12 cellular contexts compared by ENCODE assay signal in genomic region chr18:23281626-23282436, GRCh38.
A peak's percentile ranks its signal among the peaks of the same experiment; 100 is the strongest.
DNase-seq lines count a peak whose midpoint lies in the region; ATAC-seq and TF ChIP-seq lines count a peak whose summit lies in the region.
"Had no signal": no experiment of that assay in that cellular context is flagged by ENCODE, and none has a peak within 500 bp of the region (broad histone marks: within the 10 kb centered on the region; RNA-seq: fewer than 3 reads in every experiment).

No MANE protein-coding gene starts in this region.

- 46% methylated on average over 14 of the region's 14 CpGs for WGBS in hepatocyte (ENCODE audit: low lambda C conversion rate, missing lambda C conversion rate)

- TF ChIP-seq POLR2A in HCT116 (IDR thresholded peaks at IDR 0.05; ENCODE audit: borderline replicate concordance, extremely low read depth, insufficient read depth, insufficient read length), result no peak

- RAD21 ChIA-PET in HCT116 (lab: Charles Lee; ENCODE audit: low non-redundant PET in 1 of 2, low total read pairs in 2 of 2, uncharacterized antibody in 2 of 2, unreplicated experiment in 2 of 2), result no interaction called here

- TF ChIP-seq CTCF in A673 (conservative IDR thresholded peaks at IDR 0.05; ENCODE audit: low read depth, low read length), result no peak
- TF ChIP-seq CTCF in HCT116 (IDR thresholded peaks at IDR 0.05 in 2 of 3, conservative IDR thresholded peaks at IDR 0.05 in 1 of 3; ENCODE audit: borderline replicate concordance in 1 of 3, insufficient read depth in 1 of 3, low read depth in 2 of 3, low read length in 2 of 3), result no peak
- TF ChIP-seq CTCF in WERI-Rb-1 (IDR thresholded peaks at IDR 0.05; ENCODE audit: low read depth, low read length), result no peak
- no peak for TF ChIP-seq CTCF in hepatocyte (IDR thresholded peaks at IDR 0.05; ENCODE audit: poor library complexity)

- H3K27me3 ChIP-seq in A673 (replicated peaks; ENCODE audit: insufficient read depth, low read depth, low read length, poor library complexity) (no peaks in the 10 kb centered on the region), HCT116 (ENCODE audit: insufficient read depth, low read length) (no peaks in the 10 kb centered on the region), WERI-Rb-1 (ENCODE audit: insufficient read depth, low read depth, severe bottlenecking) (no peaks in the 10 kb centered on the region), hepatocyte (no peaks in the 10 kb centered on the region)
- H3K27me3 ChIP-seq: brain microvascular endothelial cell, Peyer's patch had no signal

- H3K36me3 ChIP-seq in A673 (ENCODE audit: insufficient read depth, low read length, poor library complexity, severe bottlenecking), result no peaks in the 10 kb centered on the region
- no peaks in the 10 kb centered on the region for H3K36me3 ChIP-seq in HCT116 (ENCODE audit: control insufficient read depth in 1 of 2, insufficient read depth in 2 of 2, low read length in 2 of 2)
- no peaks in the 10 kb centered on the region for H3K36me3 ChIP-seq in WERI-Rb-1
- no peaks in the 10 kb centered on the region for H3K36me3 ChIP-seq in hepatocyte (replicated peaks; ENCODE audit: insufficient read depth, low read depth)
- H3K36me3 ChIP-seq: brain microvascular endothelial cell, Peyer's patch had no signal

- CTCF ChIA-PET in A673 (lab: Charles Lee) (no interaction called here), HCT116 (lab: Charles Lee) (no interaction called here)

- no peak for TF ChIP-seq RAD21 in HCT116 (IDR thresholded peaks at IDR 0.05; ENCODE audit: low read depth)

- H3K9ac ChIP-seq in HCT116 (ENCODE audit: low read length), result peak overlapping the region; percentile 38

- H4K20me1 ChIP-seq in HCT116 (ENCODE audit: insufficient read depth) (no peaks in the 10 kb centered on the region), hepatocyte (ENCODE audit: insufficient read depth, poor library complexity, severe bottlenecking) (no peaks in the 10 kb centered on the region)

- H3K4me3 ChIP-seq in A673 (ENCODE audit: low read depth, low read length, poor library complexity, severe bottlenecking) (no peak overlapping the region), HCT116 (replicated peaks in 1 of 2; ENCODE audit: low read depth in 1 of 2, low read length in 2 of 2) (no peak overlapping the region), WERI-Rb-1 (ENCODE audit: low read depth, low read length) (no peak overlapping the region), hepatocyte (no peak overlapping the region)
- H3K4me3 ChIP-seq: K562, Peyer's patch had no signal

- H3K9me2 ChIP-seq in HCT116 (ENCODE audit: insufficient read depth) (no peaks in the 10 kb centered on the region), hepatocyte (replicated peaks; ENCODE audit: insufficient read depth) (no peaks in the 10 kb centered on the region)

- H3K9me3 ChIP-seq in A673 (ENCODE audit: low read depth, low read length, poor library complexity, severe bottlenecking) (no peaks in the 10 kb centered on the region), HCT116 (ENCODE audit: control insufficient read depth in 1 of 2, insufficient read depth in 1 of 2, low read depth in 1 of 2, low read length in 2 of 2) (peaks cover 0 to 9% of the 10 kb centered on the region in 2 experiments; a peak in 1 of 4 replicates), WERI-Rb-1 (ENCODE audit: severe bottlenecking) (peaks cover 15% of the 10 kb centered on the region), hepatocyte (ENCODE audit: low read depth) (no peaks in the 10 kb centered on the region)
- H3K9me3 ChIP-seq: Peyer's patch had no signal

- H3K27ac ChIP-seq in A673 (ENCODE audit: low read depth, low read length, poor library complexity, severe bottlenecking), result no peak overlapping the region
- H3K27ac ChIP-seq in HCT116 (ENCODE audit: low read depth, low read length), result peak overlapping the region; percentile 46; the same call in 1 of the 2 replicates
- no peak overlapping the region for H3K27ac ChIP-seq in WERI-Rb-1
- H3K27ac ChIP-seq in hepatocyte, result no peak overlapping the region
- H3K27ac ChIP-seq: brain microvascular endothelial cell, Peyer's patch had no signal

- peak; percentile 35; the same call in 1 of the 2 replicates for ATAC-seq in HCT116
- no peak for ATAC-seq in sciatic nerve
- ATAC-seq: K562 had no signal

- peak overlapping the region; percentile 74 for H3K4me2 ChIP-seq in HCT116 (ENCODE audit: low read length)
- H3K4me2 ChIP-seq in hepatocyte, result no peak overlapping the region

- BruUV-seq in A673 (replicated peaks; lab: Mats Ljungman, UMichigan) (no TSS peak), HCT116 (replicated peaks; lab: Mats Ljungman, UMichigan) (no TSS peak)

- H3K79me2 ChIP-seq in HCT116 (ENCODE audit: insufficient read depth, low read length) (no peaks in the 10 kb centered on the region), hepatocyte (no peaks in the 10 kb centered on the region)

- H3K4me1 ChIP-seq in A673 (ENCODE audit: insufficient read depth, low read length, poor library complexity, severe bottlenecking), result no peaks in the 10 kb centered on the region
- peaks cover 31 to 57% of the 10 kb centered on the region in 2 experiments for H3K4me1 ChIP-seq in HCT116 (ENCODE audit: control insufficient read depth in 1 of 2, insufficient read depth in 2 of 2, low read length in 2 of 2)
- H3K4me1 ChIP-seq in hepatocyte (ENCODE audit: insufficient read depth), result peaks cover 8% of the 10 kb centered on the region
- H3K4me1 ChIP-seq: Peyer's patch had no signal

- no peak overlapping the region for H2AFZ ChIP-seq in HCT116 (ENCODE audit: low read depth, low read length, poor library complexity, severe bottlenecking)
- H2AFZ ChIP-seq in hepatocyte, result no peak overlapping the region

- intact Hi-C loops in A673 (cut with micrococcal nuclease; ENCODE audit: unreplicated experiment) (no loop called here), HCT116 (cut with micrococcal nuclease) (no loop called here), sciatic nerve (cut with DNase I) (no loop called here)

- POLR2A ChIA-PET in A673 (lab: Charles Lee; ENCODE audit: low non-redundant PET) (no interaction called here), HCT116 (lab: Charles Lee) (no interaction called here)

- DNase-seq in A673 (ENCODE audit: low spot score) (peak; percentile 68), HCT116 (ENCODE audit: low read depth, low spot score) (peak; percentile 35), WERI-Rb-1 (peak; percentile 33), hepatocyte (ENCODE audit: low spot score) (peak; percentile 49), COR-L47 (lab: John Stamatoyannopoulos, UW) (no peak), activated gamma-delta T cell treated with Interleukin-2 at 50 U/mL for 16 hours (no peak), sciatic nerve (ENCODE audit: low spot score) (no peak)
- DNase-seq in NK-92 treated with Interleukin-12 subunit alpha and Interleukin-12 subunit beta, amount 100 ng/mL, for 24 hours (lab: John Stamatoyannopoulos, UW), result no peak
- DNase-seq: activated CD4-positive, alpha-beta T cell treated with anti-CD3 and anti-CD28 coated beads, Interleukin-2, amount 50 U/mL, for 48 hours; brain microvascular endothelial cell; Peyer's patch had no signal

TF ChIP-seq in HCT116, 20 proteins besides CTCF, POLR2A, EP300 and RAD21:
- TF ChIP-seq JUND (IDR thresholded peaks at IDR 0.05) (peak; percentile 62), CEBPB (IDR thresholded peaks at IDR 0.05; ENCODE audit: low read depth) (peak; percentile 45; the same call in 1 of the 2 replicates), POLR2AphosphoS5 (IDR thresholded peaks at IDR 0.05; ENCODE audit: low read depth, low read length) (peak; percentile 20; the same call in 1 of the 2 replicates), SP1 (IDR thresholded peaks at IDR 0.05; ENCODE audit: low read depth) (peak; percentile 71), EZH2 (IDR thresholded peaks at IDR 0.05) (no peak), SRF (IDR thresholded peaks at IDR 0.05; ENCODE audit: low read depth) (0 out of 2 replicates have a peak, but pooled peaks have one; percentile 31), CBX3 (IDR thresholded peaks at IDR 0.05; ENCODE audit: low read depth) (peak; percentile 84; the same call in 1 of the 2 replicates), FOSL1 (IDR thresholded peaks at IDR 0.05; ENCODE audit: low read depth) (peak; percentile 76), MAX (IDR thresholded peaks at IDR 0.05) (peak; percentile 88), ZBTB33 (IDR thresholded peaks at IDR 0.05; ENCODE audit: extremely low read depth, insufficient replicate concordance, low read length) (no peak)

Comparison
In these comparisons a context has a peak if more than half of its experiments do, and no peak if none do; other contexts are left out.
1. DNase-seq: peak in A673 (single experiment), HCT116 (single experiment), WERI-Rb-1 (single experiment) and hepatocyte (single experiment); none in COR-L47 (single experiment), activated gamma-delta T cell treated with Interleukin-2 at 50 U/mL for 16 hours (single experiment), sciatic nerve (single experiment) and NK-92 treated with Interleukin-12 subunit alpha and Interleukin-12 subunit beta, amount 100 ng/mL, for 24 hours (single experiment).